15 cellular contexts compared by ENCODE assay signal in genomic region chr1:61842863-61843514, GRCh38.
A peak's percentile ranks its signal among the peaks of the same experiment; 100 is the strongest.
DNase-seq lines count a peak whose midpoint lies in the region; ATAC-seq and TF ChIP-seq lines count a peak whose summit lies in the region.
"Had no signal": no experiment of that assay in that cellular context is flagged by ENCODE, and none has a peak within 500 bp of the region (broad histone marks: within the 10 kb centered on the region; RNA-seq: fewer than 3 reads in every experiment).

No MANE protein-coding gene starts in this region.

- H3K27ac ChIP-seq in foreskin keratinocyte, result no peak overlapping the region
- no peak overlapping the region for H3K27ac ChIP-seq in coronary artery
- H3K27ac ChIP-seq: esophagus muscularis mucosa had no signal

- in situ Hi-C loops in SK-MEL-5 (cut with HindIII; ENCODE audit: low pct_unique_long_range_greater_than_20kb, low sequenced_read_pairs), result no loop called here

- TF ChIP-seq CTCF in foreskin keratinocyte (conservative IDR thresholded peaks at IDR 0.05), result peak; percentile 42
- no peak for TF ChIP-seq CTCF in coronary artery (IDR thresholded peaks at IDR 0.05)

- H3K4me3 ChIP-seq in coronary artery, result no peak overlapping the region
- H3K4me3 ChIP-seq: esophagus muscularis mucosa, lung had no signal

- no peaks in the 10 kb centered on the region for H3K27me3 ChIP-seq in foreskin keratinocyte
- H3K27me3 ChIP-seq: esophagus muscularis mucosa had no signal

- H3K4me1 ChIP-seq in foreskin keratinocyte, result peaks cover 8% of the 10 kb centered on the region

- DNase-seq in A172 (ENCODE audit: low spot score), result peak; percentile 8
- DNase-seq in ELR (ENCODE audit: low read depth), result peak; percentile 12
- DNase-seq in SK-MEL-5 (ENCODE audit: low read depth, low spot score), result peak; percentile 45
- DNase-seq in foreskin keratinocyte, result no peak
- DNase-seq in SIG-M5 (lab: John Stamatoyannopoulos, UW), result no peak
- DNase-seq in coronary artery (ENCODE audit: low spot score), result no peak
- DNase-seq: activated CD4-positive, alpha-beta T cell treated with anti-CD3 and anti-CD28 coated beads for 4 hours; activated naive CD8-positive, alpha-beta T cell treated with anti-CD3 and anti-CD28 coated beads, Interleukin-2, amount 10 ng/mL, durations not matched to agents 7 days and 5 days; COR-L47; NCI-H1048; RPMI8226 had no signal

- ATAC-seq in foreskin keratinocyte (no peak), HG03457 (IDR thresholded peaks at IDR 0.05; ENCODE audit: unreplicated experiment) (no peak), GM21526 (IDR thresholded peaks at IDR 0.05; ENCODE audit: low FRiP score, unreplicated experiment) (no peak)

Comparison
In these comparisons a context has a peak if more than half of its experiments do, and no peak if none do; other contexts are left out.
1. DNase-seq: peak in A172 (single experiment), ELR (single experiment) and SK-MEL-5 (single experiment); none in foreskin keratinocyte (0 of 2), SIG-M5 (single experiment) and coronary artery (single experiment).